ENCODE assay signal across 26 cellular contexts in genomic region chr5:169152946-169153345, GRCh38.
"Had no signal": no experiment of that assay in that cellular context is flagged by ENCODE, and none has a peak within 500 bp of the region (broad histone marks: within the 10 kb centered on the region; RNA-seq: fewer than 3 reads in every experiment).

No MANE protein-coding gene starts in this region.

- ATAC-seq: effector memory CD8-positive, alpha-beta T cell; left lobe of liver; naive thymus-derived CD8-positive, alpha-beta T cell; right lobe of liver; stimulated activated effector memory CD8-positive, alpha-beta T cell treated with anti-CD3 and anti-CD28 coated beads, Interleukin-12 subunit alpha, Interleukin-12 subunit beta, amount 100 ng/mL, for 72 hours had no signal

- DNase-seq: cerebellar nuclear complex; cortex of kidney; effector memory CD8-positive, alpha-beta T cell; erythroblast; esophagus squamous epithelium; foreskin melanocyte; glutamatergic neuron; heart right ventricle; hypothalamus; immature natural killer cell; naive thymus-derived CD8-positive, alpha-beta T cell; occipital lobe; right lobe of liver; stimulated activated CD4-positive, alpha-beta T cell treated with anti-CD3 and anti-CD28 coated beads, Interleukin-2, amount 100 ng/mL, for 24 hours; stimulated activated CD4-positive, alpha-beta T cell treated with anti-CD3 and anti-CD28 coated beads, Interleukin-4, amount 100 ng/mL, for 24 hours; stimulated activated naive CD4-positive, alpha-beta T cell treated with Interleukin-2 at 50 U/mL for 16 hours; stomach had no signal

- H3K9me3 Mint-ChIP-seq: memory B cell had no signal

- H3K27ac ChIP-seq: esophagus squamous epithelium, heart right ventricle, right lobe of liver had no signal

- H3K36me3 ChIP-seq: esophagus squamous epithelium, heart right ventricle, ovary, right lobe of liver, stomach, thyroid gland had no signal

- H3K36me3 Mint-ChIP-seq: immature natural killer cell; memory B cell; stimulated activated effector memory CD8-positive, alpha-beta T cell treated with anti-CD3 and anti-CD28 coated beads, Interleukin-12 subunit alpha, Interleukin-12 subunit beta, amount 100 ng/mL, for 72 hours had no signal

- H3K4me1 Mint-ChIP-seq: immature natural killer cell; memory B cell; stimulated activated effector memory CD8-positive, alpha-beta T cell treated with anti-CD3 and anti-CD28 coated beads, Interleukin-12 subunit alpha, Interleukin-12 subunit beta, amount 100 ng/mL, for 72 hours had no signal

- FAIRE-seq: endometrium, keratinocyte had no signal

- H3K9me3 ChIP-seq: ovary, right lobe of liver, thyroid gland had no signal

- H3K27me3 ChIP-seq: esophagus squamous epithelium, heart right ventricle, ovary, right lobe of liver, stomach, thyroid gland had no signal

- H3K4me3 ChIP-seq: esophagus squamous epithelium, heart right ventricle, lung, ovary, right lobe of liver, stomach, thyroid gland had no signal

- H3K27ac Mint-ChIP-seq: effector memory CD8-positive, alpha-beta T cell; immature natural killer cell; memory B cell; naive thymus-derived CD8-positive, alpha-beta T cell; stimulated activated effector memory CD8-positive, alpha-beta T cell treated with anti-CD3 and anti-CD28 coated beads, Interleukin-12 subunit alpha, Interleukin-12 subunit beta, amount 100 ng/mL, for 72 hours; type B pancreatic cell had no signal

- H3K4me1 ChIP-seq: right lobe of liver had no signal

- H3K4me3 Mint-ChIP-seq: effector memory CD8-positive, alpha-beta T cell; immature natural killer cell; memory B cell; naive thymus-derived CD8-positive, alpha-beta T cell; stimulated activated effector memory CD8-positive, alpha-beta T cell treated with anti-CD3 and anti-CD28 coated beads, Interleukin-12 subunit alpha, Interleukin-12 subunit beta, amount 100 ng/mL, for 72 hours; type B pancreatic cell had no signal
